ENCODE assay signal across 7 cellular contexts in the genomic region with DNA sequence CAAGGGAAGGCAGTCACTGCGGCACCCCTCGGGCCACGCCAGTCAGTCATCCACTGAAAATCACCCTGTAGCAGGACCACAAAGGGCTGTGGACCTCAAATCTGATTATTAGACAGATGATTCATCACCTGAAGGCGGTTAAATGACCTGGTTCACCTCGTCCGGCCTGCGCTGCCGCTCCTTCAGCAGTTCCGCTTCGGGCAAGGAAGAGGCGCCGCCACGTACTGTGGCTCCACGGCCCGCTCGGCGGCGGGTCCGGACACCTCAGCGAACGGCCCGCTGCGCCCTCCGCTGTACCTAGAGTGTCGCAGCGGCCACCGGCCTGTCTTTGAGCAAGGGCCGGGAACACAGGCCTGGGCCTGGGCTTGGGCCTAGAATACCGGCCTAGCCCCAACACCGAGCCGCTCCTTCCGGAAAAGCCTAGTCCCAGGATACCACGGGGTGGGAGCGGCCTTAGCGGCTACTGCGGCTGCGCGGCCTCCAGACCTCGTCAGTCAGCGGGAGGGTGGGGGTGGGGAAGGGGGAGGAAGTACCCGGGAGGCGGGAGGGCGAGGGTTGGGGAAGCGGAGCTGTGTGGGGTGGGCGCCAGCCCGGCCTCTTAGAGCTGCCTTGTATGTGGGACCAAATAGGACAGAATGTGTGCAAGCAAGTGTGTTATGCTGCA. TPM values are rescaled to one million over a fixed set of nuclear protein-coding genes. Genes with fewer than 3 reads are reported as not detected.
DNase-seq lines count a peak whose midpoint lies in the region; ATAC-seq, FAIRE-seq and TF ChIP-seq lines count a peak whose summit lies in the region.

Gene KLHL9 (minus strand): TSS at position 436 of the 664 bp plus-strand sequence. CDS start 545 bp downstream, outside the sequence.

- peaks cover 5% of the 10 kb centered on the region for H3K36me3 ChIP-seq in bronchial epithelial cell (ENCODE audit: control insufficient read depth, insufficient read depth, low read length)

- H3K4me3 ChIP-seq in WI38 (ENCODE audit: low read depth, low read length) (peak within 1 kb of the TSS; percentile 90), bronchial epithelial cell (ENCODE audit: low read depth, low read length) (peak within 1 kb of the TSS; percentile 54)

- H3K27me3 ChIP-seq in bronchial epithelial cell (ENCODE audit: control insufficient read depth, insufficient read depth, low read length): no peaks in the 10 kb centered on the region

- peak within 1 kb of the TSS; percentile 90 to 95 (median 93) for H3K4me3 Mint-ChIP-seq in immature natural killer cell

- TF ChIP-seq CTCF in WI38 (IDR thresholded peaks at IDR 0.05; ENCODE audit: low read depth, low read length) (no peak), bronchial epithelial cell (IDR thresholded peaks at IDR 0.05; ENCODE audit: insufficient read depth, low read length, severe bottlenecking) (no peak)

- H3K36me3 Mint-ChIP-seq in immature natural killer cell: peaks cover 3 to 6% (median 6%) of the 10 kb centered on the region in 3 donors

- peaks cover 0 to 10% (median 8%) of the 10 kb centered on the region in 3 donors for H3K27me3 Mint-ChIP-seq in immature natural killer cell (ENCODE audit: low read depth in 3 of 3)

- no peak for FAIRE-seq in bronchial epithelial cell (lab: Jason Lieb, UNC)

- H3K4me1 Mint-ChIP-seq in immature natural killer cell: peaks cover 45 to 59% of the 10 kb centered on the region in 2 donors

- peak; percentile 91 for ATAC-seq in GM18511 (IDR thresholded peaks at IDR 0.05; ENCODE audit: unreplicated experiment)
- peak; percentile 88 for ATAC-seq in HG02973 (IDR thresholded peaks at IDR 0.05; ENCODE audit: unreplicated experiment)

- peak within 1 kb of the TSS; percentile 91 to 97 (median 94) for H3K27ac Mint-ChIP-seq in immature natural killer cell

- DNase-seq in NCI-H2081 (lab: John Stamatoyannopoulos, UW) (peak; percentile 95), bronchial epithelial cell (ENCODE audit: low read depth) (peak; percentile 79), immature natural killer cell (peak; percentile 85 to 89 (median 89)), smooth muscle cell of the brain vasculature (ENCODE audit: low read depth, low spot score) (peak; percentile 79)

- H3K9me3 Mint-ChIP-seq in immature natural killer cell: no peaks in the 10 kb centered on the region

RNA-seq across cellular contexts. Expression of gene KLHL9, which starts in this region (rescaled TPM):
- 22.9 and 25.6 TPM in 2 replicates for total RNA-seq in bronchial epithelial cell
- 10 to 100 TPM in 2 of 3 donors, 1 to 10 TPM in 1; 7.5 to 14.2 (median 13.7) TPM for polyA plus RNA-seq in immature natural killer cell

Comparison
In these comparisons a context has a peak if more than half of its experiments do, and no peak if none do; other contexts are left out.
1. Peak in every context shown above with its lines: DNase-seq, ATAC-seq and H3K4me3 ChIP-seq.